In genomic region chr18:76405761-76406356, GRCh38 we compare ENCODE assay signal across 8 cellular contexts.
DNase-seq lines count a peak whose midpoint lies in the region; ATAC-seq, FAIRE-seq and TF ChIP-seq lines count a peak whose summit lies in the region.

No MANE protein-coding gene starts in this region.

- no peak overlapping the region for H3K18ac ChIP-seq in mesendoderm (ENCODE audit: low read length)

- H3K27ac ChIP-seq in DND-41 (ENCODE audit: low read length) (no peak overlapping the region), mesendoderm (ENCODE audit: low read depth, low read length) (no peak overlapping the region)

- DNase-seq in DND-41 (no peak), SKM-1 treated with dmso at 0.1 percent for 144 hours (lab: John Stamatoyannopoulos, UW; ENCODE audit: unreplicated experiment) (peak; percentile 42), dedifferentiated amniotic fluid mesenchymal stem cell (ENCODE audit: extremely low spot score) (peak; percentile 57), mesendoderm (peak; percentile 85), H54 (ENCODE audit: insufficient read length, low spot score) (no peak)

- peak; percentile 54 for TF ChIP-seq CTCF in DND-41 (IDR thresholded peaks at IDR 0.05; ENCODE audit: borderline replicate concordance, extremely low read depth, low read length, poor library complexity, severe bottlenecking)

- no peaks in the 10 kb centered on the region for H3K79me2 ChIP-seq in DND-41 (ENCODE audit: insufficient read depth, low read length)
- no peaks in the 10 kb centered on the region for H3K79me2 ChIP-seq in mesendoderm (ENCODE audit: control insufficient read depth, insufficient read depth, low read length)

- no CpG with 5 or more reads among the region's 31 CpGs for WGBS in mesendoderm (ENCODE audit: extremely low coverage, insufficient coverage, low lambda C conversion rate)

- no peak overlapping the region for H3K4ac ChIP-seq in mesendoderm (ENCODE audit: low read depth, low read length)

- H4K5ac ChIP-seq in mesendoderm (ENCODE audit: low read length), result no peak overlapping the region

- no peak overlapping the region for H3K23ac ChIP-seq in mesendoderm (ENCODE audit: low read length)

- H2AK5ac ChIP-seq in mesendoderm (ENCODE audit: low read length), result no peak overlapping the region

- H3K4me2 ChIP-seq in DND-41 (ENCODE audit: insufficient read depth, low read length) (no peak overlapping the region), mesendoderm (ENCODE audit: low read length) (no peak overlapping the region)

- no peak overlapping the region for H3K56ac ChIP-seq in mesendoderm (ENCODE audit: low read length)

- H2BK15ac ChIP-seq in mesendoderm (replicated peaks; ENCODE audit: low read depth), result no peak overlapping the region

- ATAC-seq in DND-41 (ENCODE audit: insufficient read depth, low read depth) (peak; percentile 62), HG03175 (IDR thresholded peaks at IDR 0.05; ENCODE audit: unreplicated experiment) (peak; percentile 50), GM18868 (IDR thresholded peaks at IDR 0.05; ENCODE audit: unreplicated experiment) (no peak), GM18498 (IDR thresholded peaks at IDR 0.05; ENCODE audit: unreplicated experiment) (no peak)

- H3K36me3 ChIP-seq in DND-41 (ENCODE audit: insufficient read depth, low read length) (no peaks in the 10 kb centered on the region), mesendoderm (ENCODE audit: control insufficient read depth, insufficient read depth, low read length) (no peaks in the 10 kb centered on the region)

- H3K4me3 ChIP-seq in DND-41 (ENCODE audit: low read depth in 1 of 2, low read length in 2 of 2) (no peak overlapping the region), mesendoderm (ENCODE audit: low read length) (no peak overlapping the region)

- no peak for FAIRE-seq in H54 (lab: Jason Lieb, UNC)

- H2BK5ac ChIP-seq in mesendoderm (ENCODE audit: low read length), result no peak overlapping the region

- H3K4me1 ChIP-seq in DND-41 (ENCODE audit: insufficient read depth, low read length) (no peaks in the 10 kb centered on the region), mesendoderm (ENCODE audit: control insufficient read depth, low read depth, low read length) (no peaks in the 10 kb centered on the region)

- H4K8ac ChIP-seq in mesendoderm (ENCODE audit: low read depth, low read length), result no peak overlapping the region

- H4K20me1 ChIP-seq in DND-41 (ENCODE audit: insufficient read depth, low read length), result no peaks in the 10 kb centered on the region

- H2AFZ ChIP-seq in DND-41 (ENCODE audit: low read depth, low read length), result no peak overlapping the region

- H3K27me3 ChIP-seq in DND-41 (ENCODE audit: insufficient read depth, low read length, poor library complexity) (no peaks in the 10 kb centered on the region), mesendoderm (ENCODE audit: insufficient read depth, low read length, poor library complexity) (no peaks in the 10 kb centered on the region)

- H2BK120ac ChIP-seq in mesendoderm (ENCODE audit: low read depth, low read length), result no peak overlapping the region

- TF ChIP-seq POLR2A in H54 (IDR thresholded peaks at IDR 0.05; ENCODE audit: low read depth, low read length), result no peak

- H3K9ac ChIP-seq in DND-41 (ENCODE audit: low read depth, low read length) (no peak overlapping the region), mesendoderm (ENCODE audit: low read length) (peak overlapping the region; percentile 32)

- no peaks in the 10 kb centered on the region for H3K79me1 ChIP-seq in mesendoderm (ENCODE audit: low read length)

- H3K9me3 ChIP-seq in DND-41 (ENCODE audit: insufficient read depth, low read length, severe bottlenecking), result no peaks in the 10 kb centered on the region

Comparison
In these comparisons a context has a peak if more than half of its experiments do, and no peak if none do; other contexts are left out.
1. ATAC-seq: peak in DND-41 (single experiment) and HG03175 (single experiment); none in GM18868 (single experiment) and GM18498 (single experiment).
2. DNase-seq: peak in SKM-1 treated with dmso at 0.1 percent for 144 hours (single experiment), dedifferentiated amniotic fluid mesenchymal stem cell (single experiment) and mesendoderm (single experiment); none in DND-41 (single experiment) and H54 (single experiment).